Comparison of ENCODE assay signal across 21 cellular contexts in genomic region chr15:89490081-89490480, GRCh38. TPM values are rescaled to one million over a fixed set of nuclear protein-coding genes. Genes with fewer than 3 reads are reported as not detected.
"Had no signal": no experiment of that assay in that cellular context is flagged by ENCODE, and none has a peak within 500 bp of the region (broad histone marks: within the 10 kb centered on the region; RNA-seq: fewer than 3 reads in every experiment).

No MANE protein-coding gene starts in this region.

- H3K27me3 ChIP-seq: right atrium auricular region had no signal

- H3K27ac ChIP-seq: esophagus muscularis mucosa, gastrocnemius medialis, psoas muscle, SK-N-MC, tibial artery had no signal

- H3K36me3 ChIP-seq: esophagus muscularis mucosa, gastrocnemius medialis, right atrium auricular region, tibial artery had no signal

- H3K4me1 ChIP-seq: gastrocnemius medialis, psoas muscle had no signal

- DNase-seq: activated CD4-positive, alpha-beta memory T cell treated with anti-CD3 and anti-CD28 coated beads, Interleukin-2, amount 10 ng/mL, durations not matched to agents 7 days and 5 days; activated CD4-positive, alpha-beta T cell treated with anti-CD3 and anti-CD28 coated beads for 48 hours; activated naive CD4-positive, alpha-beta T cell; amniotic stem cell; effector CD8-positive, alpha-beta T cell; gastrocnemius medialis; left colon; naive thymus-derived CD8-positive, alpha-beta T cell; psoas muscle; stimulated activated CD4-positive, alpha-beta T cell treated with anti-CD3 and anti-CD28 coated beads, Interleukin-12 subunit alpha, Interleukin-12 subunit beta, amount 100 ng/mL, for 4 hours; stimulated activated CD4-positive, alpha-beta T cell treated with anti-CD3 and anti-CD28 coated beads, Interleukin-4, amount 100 ng/mL, for 4 hours; T-helper 2 cell had no signal

- H3K4me3 ChIP-seq: esophagus muscularis mucosa, gastrocnemius medialis, lung, psoas muscle, right atrium auricular region, SK-N-MC, tibial artery had no signal

- H3K9me3 ChIP-seq: esophagus muscularis mucosa, gastrocnemius medialis, psoas muscle, right atrium auricular region, tibial artery had no signal

RNA-seq across cellular contexts. Expression of gene RHCG, which starts 6.3 kb away (rescaled TPM):
- total RNA-seq: activated CD4-positive, alpha-beta memory T cell treated with anti-CD3 and anti-CD28 coated beads, Interleukin-2, amount 10 ng/mL, durations not matched to agents 7 days and 5 days; activated T-helper 1 cell treated with anti-CD3 and anti-CD28 coated beads, Interleukin-12 subunit alpha, Interleukin-12 subunit beta, Interleukin-2, Interleukin-4 antibody, amounts not matched to agents 30 ng/mL and 10 ng/mL and 1 ng/mL, durations not matched to agents 14 hours and 24 hours and 36 hours; endothelial cell of umbilical vein; gastrocnemius medialis; naive thymus-derived CD8-positive, alpha-beta T cell; osteocyte; skeletal muscle tissue had no signal
